ENCODE assay signal across 9 cellular contexts in the genomic region with DNA sequence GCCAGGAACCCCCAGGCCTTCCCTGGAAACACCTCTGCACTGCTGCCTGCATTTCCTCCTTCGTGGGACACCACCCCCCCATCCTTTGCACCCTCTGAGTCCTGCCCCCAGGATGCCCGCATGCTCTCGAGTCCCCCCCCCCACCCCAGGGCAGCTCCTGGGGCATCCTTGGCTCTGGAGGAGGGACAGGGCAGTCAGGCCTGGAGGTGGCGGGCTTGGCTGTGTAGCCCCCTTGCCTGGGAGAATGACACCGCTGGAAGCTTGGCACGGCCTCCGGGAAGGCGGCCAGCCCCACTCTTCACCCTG.
DNase-seq lines count a peak whose midpoint lies in the region; ATAC-seq, FAIRE-seq and TF ChIP-seq lines count a peak whose summit lies in the region.
"Had no signal": no experiment of that assay in that cellular context is flagged by ENCODE, and none has a peak within 500 bp of the region (broad histone marks: within the 10 kb centered on the region; RNA-seq: fewer than 3 reads in every experiment).

No MANE protein-coding gene starts in this region.

- WGBS in GM23248 (ENCODE audit: low coverage in 1 of 2, low lambda C conversion rate in 2 of 2, missing lambda C conversion rate in 2 of 2), 2 experiments = 2 to 3% methylated on average over 5 to 8 of the region's 8 CpGs
- 39% methylated on average over 7 of the region's 8 CpGs for WGBS in smooth muscle cell (ENCODE audit: low lambda C conversion rate)

- peak overlapping the region; percentile 75 for H3K4me2 ChIP-seq in GM23248 (ENCODE audit: unreplicated experiment)
- H3K4me2 ChIP-seq in keratinocyte (ENCODE audit: control insufficient read depth, extremely low read depth, insufficient read depth, low read depth, low read length) = no peak overlapping the region
- H3K4me2 ChIP-seq in smooth muscle cell = peak overlapping the region; percentile 61

- no peak for FAIRE-seq in keratinocyte (lab: Jason Lieb, UNC)

- in situ Hi-C loops in GM23248 (cut with MboI) = no loop called here

- H3K79me2 ChIP-seq in GM23248 (ENCODE audit: insufficient read depth) = peaks cover 10% of the 10 kb centered on the region; the same call in 1 of the 2 replicates
- H3K79me2 ChIP-seq in keratinocyte (ENCODE audit: control insufficient read depth, insufficient read depth, low read length) = no peaks in the 10 kb centered on the region
- no peaks in the 10 kb centered on the region for H3K79me2 ChIP-seq in smooth muscle cell (ENCODE audit: low read depth)

- peak overlapping the region; percentile 63 for H3K4me3 ChIP-seq in GM23248
- H3K4me3 ChIP-seq in adipocyte (ENCODE audit: low read length) = no peak overlapping the region
- no peak overlapping the region for H3K4me3 ChIP-seq in keratinocyte (ENCODE audit: control insufficient read depth in 2 of 3, extremely low read depth in 1 of 3, insufficient read depth in 2 of 3, low read depth in 1 of 3, low read length in 3 of 3)
- no peak overlapping the region for H3K4me3 ChIP-seq in smooth muscle cell

- ATAC-seq in HG03439 (IDR thresholded peaks at IDR 0.05; ENCODE audit: unreplicated experiment) = no peak
- ATAC-seq: activated CD8-positive, alpha-beta T cell treated with anti-CD3 and anti-CD28 coated beads for 36 hours had no signal

- peaks cover 31% of the 10 kb centered on the region for H3K4me1 ChIP-seq in GM23248 (ENCODE audit: insufficient read depth)
- peaks cover 32% of the 10 kb centered on the region for H3K4me1 ChIP-seq in adipocyte (ENCODE audit: control insufficient read depth, insufficient read depth, low read length)
- peaks cover 20% of the 10 kb centered on the region for H3K4me1 ChIP-seq in keratinocyte (ENCODE audit: control insufficient read depth, extremely low read depth, insufficient read depth, low read length)
- H3K4me1 ChIP-seq in smooth muscle cell (ENCODE audit: low read depth) = peaks cover 23% of the 10 kb centered on the region

- H3K36me3 ChIP-seq in GM23248 (ENCODE audit: low read depth) (no peaks in the 10 kb centered on the region), adipocyte (ENCODE audit: control insufficient read depth, insufficient read depth, low read length, severe bottlenecking) (peaks cover 5% of the 10 kb centered on the region), keratinocyte (ENCODE audit: control insufficient read depth in 2 of 2, extremely low read depth in 1 of 2, insufficient read depth in 2 of 2, low read length in 2 of 2) (no peaks in the 10 kb centered on the region), smooth muscle cell (ENCODE audit: low read depth) (no peaks in the 10 kb centered on the region)

- no peaks in the 10 kb centered on the region for H3K9me2 ChIP-seq in GM23248 (ENCODE audit: insufficient read depth)

- H2AFZ ChIP-seq in GM23248 (no peak overlapping the region), keratinocyte (ENCODE audit: control insufficient read depth, low read length) (no peak overlapping the region), smooth muscle cell (ENCODE audit: low read depth) (no peak overlapping the region)

- H3K9ac ChIP-seq in GM23248 (peak overlapping the region; percentile 76), adipocyte (ENCODE audit: low read length) (peak overlapping the region; percentile 81), keratinocyte (ENCODE audit: control insufficient read depth, extremely low read depth, insufficient read depth, low read length) (peak overlapping the region; percentile 9), smooth muscle cell (ENCODE audit: low read depth) (no peak overlapping the region)

- peaks cover 8% of the 10 kb centered on the region; the same call in 1 of the 2 replicates for H3F3A ChIP-seq in GM23248 (ENCODE audit: insufficient read depth)
- no peaks in the 10 kb centered on the region for H3F3A ChIP-seq in smooth muscle cell (ENCODE audit: low read depth)

- H3K9me3 ChIP-seq in GM23248 (ENCODE audit: low read depth) (no peaks in the 10 kb centered on the region), adipocyte (ENCODE audit: control insufficient read depth, low read length) (no peaks in the 10 kb centered on the region), keratinocyte (ENCODE audit: control insufficient read depth, low read depth, low read length) (no peaks in the 10 kb centered on the region), smooth muscle cell (replicated peaks; ENCODE audit: low read depth) (no peaks in the 10 kb centered on the region)

- peak overlapping the region; percentile 92 for H3K27ac ChIP-seq in GM23248
- H3K27ac ChIP-seq in keratinocyte (ENCODE audit: control insufficient read depth, insufficient read depth, low read length) = no peak overlapping the region
- peak overlapping the region; percentile 73 for H3K27ac ChIP-seq in smooth muscle cell (ENCODE audit: low read depth)

- H3K9me1 ChIP-seq in keratinocyte (ENCODE audit: control insufficient read depth, extremely low read depth, insufficient read depth, low read length) = no peaks in the 10 kb centered on the region

- DNase-seq in GM23248 (no peak), adipocyte (ENCODE audit: low read depth) (no peak), keratinocyte (ENCODE audit: low read depth, low spot score) (no peak), smooth muscle cell (lab: John Stamatoyannopoulos, UW; ENCODE audit: unreplicated experiment) (no peak), HUDEP-2 (lab: John Stamatoyannopoulos, UW; ENCODE audit: unreplicated experiment in 76 of 76) (no peak), islet precursor cell (no peak), GM19238 (ENCODE audit: insufficient read length, low spot score) (no peak)
- DNase-seq: activated CD8-positive, alpha-beta T cell treated with anti-CD3 and anti-CD28 coated beads for 36 hours had no signal

- H4K20me1 ChIP-seq in GM23248 (ENCODE audit: insufficient read depth) (no peaks in the 10 kb centered on the region), keratinocyte (ENCODE audit: control insufficient read depth, extremely low read depth, insufficient read depth, low read length) (no peaks in the 10 kb centered on the region), smooth muscle cell (ENCODE audit: low read depth) (peaks cover 4% of the 10 kb centered on the region)

- H3K27me3 ChIP-seq in GM23248 (replicated peaks; ENCODE audit: insufficient read depth) (no peaks in the 10 kb centered on the region), adipocyte (replicated peaks; ENCODE audit: control insufficient read depth, insufficient read depth, low read length) (no peaks in the 10 kb centered on the region), keratinocyte (ENCODE audit: control insufficient read depth, extremely low read depth, insufficient read depth, low read length) (no peaks in the 10 kb centered on the region), smooth muscle cell (ENCODE audit: low read depth) (no peaks in the 10 kb centered on the region)

- dilution Hi-C loops in keratinocyte (cut with MboI; ENCODE audit: extremely low pct_ligation_motif_present, low sequenced_read_pairs) = no loop called here

- TF ChIP-seq CTCF in keratinocyte (optimal IDR thresholded peaks at IDR 0.05 in 1 of 3, IDR thresholded peaks at IDR 0.05 in 1 of 3, conservative IDR thresholded peaks at IDR 0.05 in 1 of 3; ENCODE audit: extremely low read depth in 1 of 3, insufficient read depth in 2 of 3, low read length in 3 of 3) = no peak
- no peak for TF ChIP-seq CTCF in smooth muscle cell (IDR thresholded peaks at IDR 0.05; ENCODE audit: borderline replicate concordance, insufficient read depth, poor library complexity, severe bottlenecking)
